In the genomic region with DNA sequence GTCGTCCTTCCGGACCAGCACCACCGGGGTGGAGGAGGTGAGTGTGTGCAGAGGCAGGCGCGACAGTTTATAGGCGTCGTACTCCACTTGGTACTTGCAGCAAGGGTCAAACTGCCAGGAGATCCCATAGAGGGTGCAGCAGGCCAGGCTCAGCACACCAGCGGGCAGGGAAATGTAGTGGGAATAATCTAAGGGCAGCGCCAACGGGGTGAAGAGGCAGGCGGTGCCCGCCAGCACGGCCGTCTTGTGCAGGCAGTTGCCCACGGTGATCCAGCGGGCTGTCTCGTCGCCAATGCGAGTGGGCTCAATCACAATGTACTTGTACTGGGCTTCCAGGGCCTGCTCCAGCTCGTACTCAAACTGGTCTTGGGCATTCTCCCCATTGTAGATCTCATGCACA, we compare ENCODE assay signal across 1 cellular context.
TF ChIP-seq lines count a peak whose summit lies in the region.

No MANE protein-coding gene starts in this region.

TF ChIP-seq in GM12878, 131 proteins besides CTCF, POLR2A, EP300 and RAD21:
- no peak for TF ChIP-seq SREBF1 (IDR thresholded peaks at IDR 0.05; ENCODE audit: low read length)
- no peak for TF ChIP-seq JUNB (IDR thresholded peaks at IDR 0.05)
- TF ChIP-seq, protein P1, sequence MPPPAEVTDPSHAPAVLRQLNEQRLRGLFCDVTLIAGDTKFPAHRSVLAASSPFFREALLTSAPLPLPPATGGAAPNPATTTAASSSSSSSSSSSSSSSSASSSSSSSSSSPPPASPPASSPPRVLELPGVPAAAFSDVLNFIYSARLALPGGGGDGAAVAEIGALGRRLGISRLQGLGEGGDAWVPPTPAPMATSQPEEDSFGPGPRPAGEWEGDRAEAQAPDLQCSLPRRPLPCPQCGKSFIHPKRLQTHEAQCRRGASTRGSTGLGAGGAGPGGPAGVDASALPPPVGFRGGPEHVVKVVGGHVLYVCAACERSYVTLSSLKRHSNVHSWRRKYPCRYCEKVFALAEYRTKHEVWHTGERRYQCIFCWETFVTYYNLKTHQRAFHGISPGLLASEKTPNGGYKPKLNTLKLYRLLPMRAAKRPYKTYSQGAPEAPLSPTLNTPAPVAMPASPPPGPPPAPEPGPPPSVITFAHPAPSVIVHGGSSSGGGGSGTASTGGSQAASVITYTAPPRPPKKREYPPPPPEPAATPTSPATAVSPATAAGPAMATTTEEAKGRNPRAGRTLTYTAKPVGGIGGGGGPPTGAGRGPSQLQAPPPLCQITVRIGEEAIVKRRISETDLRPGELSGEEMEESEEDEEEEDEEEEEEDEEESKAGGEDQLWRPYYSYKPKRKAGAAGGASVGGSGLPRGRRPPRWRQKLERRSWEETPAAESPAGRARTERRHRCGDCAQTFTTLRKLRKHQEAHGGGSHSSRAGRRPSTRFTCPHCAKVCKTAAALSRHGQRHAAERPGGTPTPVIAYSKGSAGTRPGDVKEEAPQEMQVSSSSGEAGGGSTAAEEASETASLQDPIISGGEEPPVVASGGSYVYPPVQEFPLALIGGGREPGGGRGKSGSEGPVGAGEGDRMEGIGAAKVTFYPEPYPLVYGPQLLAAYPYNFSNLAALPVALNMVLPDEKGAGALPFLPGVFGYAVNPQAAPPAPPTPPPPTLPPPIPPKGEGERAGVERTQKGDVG (CRISPR knock-in tag; IDR thresholded peaks at IDR 0.05): no peak
- TF ChIP-seq ZSCAN29 (IDR thresholded peaks at IDR 0.05): no peak
- TF ChIP-seq YBX1 (IDR thresholded peaks at IDR 0.05): no peak
- no peak for TF ChIP-seq IRF3 (IDR thresholded peaks at IDR 0.05)
- TF ChIP-seq SMAD1 (IDR thresholded peaks at IDR 0.05; ENCODE audit: low read depth, partially characterized antibody): no peak
- TF ChIP-seq RB1 (IDR thresholded peaks at IDR 0.05; ENCODE audit: borderline replicate concordance): no peak
- TF ChIP-seq KDM1A (IDR thresholded peaks at IDR 0.05; ENCODE audit: borderline replicate concordance): no peak
- TF ChIP-seq BACH1 (IDR thresholded peaks at IDR 0.05; ENCODE audit: borderline replicate concordance): no peak
- TF ChIP-seq ZNF384 (IDR thresholded peaks at IDR 0.05; ENCODE audit: borderline replicate concordance, low read depth, low read length): no peak
- no peak for TF ChIP-seq ELK1 (IDR thresholded peaks at IDR 0.05; ENCODE audit: low read depth, low read length)
- no peak for TF ChIP-seq IRF5 (IDR thresholded peaks at IDR 0.05; ENCODE audit: borderline replicate concordance)
- TF ChIP-seq SMAD5 (IDR thresholded peaks at IDR 0.05; ENCODE audit: low read depth): no peak
- TF ChIP-seq RCOR1 (conservative IDR thresholded peaks at IDR 0.05; ENCODE audit: low read depth, low read length): no peak
- TF ChIP-seq, protein P2, sequence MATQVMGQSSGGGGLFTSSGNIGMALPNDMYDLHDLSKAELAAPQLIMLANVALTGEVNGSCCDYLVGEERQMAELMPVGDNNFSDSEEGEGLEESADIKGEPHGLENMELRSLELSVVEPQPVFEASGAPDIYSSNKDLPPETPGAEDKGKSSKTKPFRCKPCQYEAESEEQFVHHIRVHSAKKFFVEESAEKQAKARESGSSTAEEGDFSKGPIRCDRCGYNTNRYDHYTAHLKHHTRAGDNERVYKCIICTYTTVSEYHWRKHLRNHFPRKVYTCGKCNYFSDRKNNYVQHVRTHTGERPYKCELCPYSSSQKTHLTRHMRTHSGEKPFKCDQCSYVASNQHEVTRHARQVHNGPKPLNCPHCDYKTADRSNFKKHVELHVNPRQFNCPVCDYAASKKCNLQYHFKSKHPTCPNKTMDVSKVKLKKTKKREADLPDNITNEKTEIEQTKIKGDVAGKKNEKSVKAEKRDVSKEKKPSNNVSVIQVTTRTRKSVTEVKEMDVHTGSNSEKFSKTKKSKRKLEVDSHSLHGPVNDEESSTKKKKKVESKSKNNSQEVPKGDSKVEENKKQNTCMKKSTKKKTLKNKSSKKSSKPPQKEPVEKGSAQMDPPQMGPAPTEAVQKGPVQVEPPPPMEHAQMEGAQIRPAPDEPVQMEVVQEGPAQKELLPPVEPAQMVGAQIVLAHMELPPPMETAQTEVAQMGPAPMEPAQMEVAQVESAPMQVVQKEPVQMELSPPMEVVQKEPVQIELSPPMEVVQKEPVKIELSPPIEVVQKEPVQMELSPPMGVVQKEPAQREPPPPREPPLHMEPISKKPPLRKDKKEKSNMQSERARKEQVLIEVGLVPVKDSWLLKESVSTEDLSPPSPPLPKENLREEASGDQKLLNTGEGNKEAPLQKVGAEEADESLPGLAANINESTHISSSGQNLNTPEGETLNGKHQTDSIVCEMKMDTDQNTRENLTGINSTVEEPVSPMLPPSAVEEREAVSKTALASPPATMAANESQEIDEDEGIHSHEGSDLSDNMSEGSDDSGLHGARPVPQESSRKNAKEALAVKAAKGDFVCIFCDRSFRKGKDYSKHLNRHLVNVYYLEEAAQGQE (IDR thresholded peaks at IDR 0.05; ENCODE audit: low read depth, low read length): no peak
- TF ChIP-seq NFXL1 (IDR thresholded peaks at IDR 0.05; ENCODE audit: borderline replicate concordance): no peak
